ENCODE assay signal across 10 cellular contexts in genomic region chr1:101004061-101004460, GRCh38. TPM values are rescaled to one million over a fixed set of nuclear protein-coding genes. Genes with fewer than 3 reads are reported as not detected.
DNase-seq lines count a peak whose midpoint lies in the region; ATAC-seq, FAIRE-seq and TF ChIP-seq lines count a peak whose summit lies in the region.
"Had no signal": no experiment of that assay in that cellular context is flagged by ENCODE, and none has a peak within 500 bp of the region (broad histone marks: within the 10 kb centered on the region; RNA-seq: fewer than 3 reads in every experiment).

No MANE protein-coding gene starts in this region.

- no peak for TF ChIP-seq RAD21 in GM12878 (IDR thresholded peaks at IDR 0.05; ENCODE audit: insufficient read depth, low read depth, low read length)

- 0 out of 4 replicates have a peak, but pooled peaks cover 0 to 2% of the 10 kb centered on the region in 2 experiments for H3K36me3 ChIP-seq in GM12878 (ENCODE audit: control insufficient read depth in 2 of 2, insufficient read depth in 2 of 2, low read length in 1 of 2)

- intact Hi-C loops in GM12878 (cut with micrococcal nuclease; ENCODE audit: unreplicated experiment): no loop called here

- CTCF ChIA-PET in GM12878 (lab: Yijun Ruan, JAX): interaction anchor here (0.9 to 1.6 kb wide), 4 partner anchors 9 to 234 kb away, joined by 3 read pairs; no protein-coding TSS in a partner anchor

- no peak for DNase-seq in GM12878 (ENCODE audit: low read depth, low spot score)
- no peak for DNase-seq in natural killer cell treated with Interleukin-12 subunit alpha and Interleukin-12 subunit beta and Interleukin-15 and Interleukin-18, amount 100 ng/mL, for 72 hours (ENCODE audit: low spot score)
- no peak for DNase-seq in NK-92 (lab: John Stamatoyannopoulos, UW; ENCODE audit: unreplicated experiment)
- no peak for DNase-seq in NCI-H1930 (lab: John Stamatoyannopoulos, UW)
- DNase-seq: GOT3; stimulated activated CD4-positive, alpha-beta T cell treated with anti-CD3 and anti-CD28 coated beads, Interleukin-4, amount 100 ng/mL, for 24 hours had no signal

- no peaks in the 10 kb centered on the region for H3K79me2 ChIP-seq in GM12878 (ENCODE audit: control insufficient read depth, insufficient read depth, low read length)

- no peaks in the 10 kb centered on the region for H3K27me3 Mint-ChIP-seq in natural killer cell treated with Interleukin-12 subunit alpha and Interleukin-12 subunit beta and Interleukin-15 and Interleukin-18, amount 100 ng/mL, for 72 hours

- no peak overlapping the region for H2AFZ ChIP-seq in GM12878 (ENCODE audit: control insufficient read depth, low read depth, low read length)

- H3K4me2 ChIP-seq in GM12878 (ENCODE audit: control insufficient read depth, insufficient read depth): no peak overlapping the region

- H3K4me1 Mint-ChIP-seq in natural killer cell treated with Interleukin-12 subunit alpha and Interleukin-12 subunit beta and Interleukin-15 and Interleukin-18, amount 100 ng/mL, for 72 hours (ENCODE audit: low read depth in 2 of 2): peaks cover 18 to 25% of the 10 kb centered on the region in 2 donors

- peaks cover 11% of the 10 kb centered on the region; the same call in 1 of the 2 replicates for H3K4me1 ChIP-seq in GM12878 (ENCODE audit: control insufficient read depth, insufficient read depth, low read length)

- peaks cover 30% of the 10 kb centered on the region for H3K36me3 Mint-ChIP-seq in natural killer cell treated with Interleukin-12 subunit alpha and Interleukin-12 subunit beta and Interleukin-15 and Interleukin-18, amount 100 ng/mL, for 72 hours

- peak; percentile 7 for FAIRE-seq in GM12878 (lab: Jason Lieb, UNC)

- RAD21 ChIA-PET in GM12878 (lab: Charles Lee; ENCODE audit: unreplicated experiment): interaction anchor here (1.2 kb wide), 1 partner anchor 16 kb away, joined by 3 read pairs; no protein-coding TSS in a partner anchor

- H4K20me1 ChIP-seq in GM12878 (ENCODE audit: control insufficient read depth, insufficient read depth): no peaks in the 10 kb centered on the region

- H3K9me3 Mint-ChIP-seq in natural killer cell treated with Interleukin-12 subunit alpha and Interleukin-12 subunit beta and Interleukin-15 and Interleukin-18, amount 100 ng/mL, for 72 hours: peaks cover 2% of the 10 kb centered on the region

- in situ Hi-C loops in GM12878 (cut with MboI): no loop called here

- no peak overlapping the region for H3K27ac ChIP-seq in GM12878 (ENCODE audit: control insufficient read depth, insufficient read depth)
- H3K27ac ChIP-seq: SJSA1 had no signal

- no peak for TF ChIP-seq POLR2A in GM12878 (IDR thresholded peaks at IDR 0.05; ENCODE audit: low read depth, low read length)

- no TSS peak for BruUV-seq in GM12878 (replicated peaks; lab: Mats Ljungman, UMichigan)

- TF ChIP-seq CTCF in GM12878 (IDR thresholded peaks at IDR 0.05 in 2 of 3, conservative IDR thresholded peaks at IDR 0.05 in 1 of 3; ENCODE audit: control insufficient read depth in 2 of 3, extremely low read depth in 1 of 3, insufficient read depth in 1 of 3, low read depth in 3 of 3, low read length in 3 of 3): no peak

- H3K9me3 ChIP-seq in GM12878 (replicated peaks; ENCODE audit: control insufficient read depth, insufficient read depth, low read length): no peaks in the 10 kb centered on the region; the same call in 2 of the 3 replicates
- H3K9me3 ChIP-seq: SJSA1 had no signal

- POLR2A ChIA-PET in GM12878 (lab: Charles Lee): no interaction called here

- no peak overlapping the region for H3K9ac ChIP-seq in GM12878 (ENCODE audit: control insufficient read depth, insufficient read depth, low read length)

- no peak overlapping the region for H3K27ac Mint-ChIP-seq in natural killer cell treated with Interleukin-12 subunit alpha and Interleukin-12 subunit beta and Interleukin-15 and Interleukin-18, amount 100 ng/mL, for 72 hours

- H3K4me3 Mint-ChIP-seq in natural killer cell treated with Interleukin-12 subunit alpha and Interleukin-12 subunit beta and Interleukin-15 and Interleukin-18, amount 100 ng/mL, for 72 hours: no peak overlapping the region

- no peak overlapping the region for H3K4me3 ChIP-seq in GM12878
- H3K4me3 ChIP-seq: SJSA1 had no signal

- no peaks in the 10 kb centered on the region for H3K27me3 ChIP-seq in GM12878 (replicated peaks in 1 of 2; ENCODE audit: control insufficient read depth in 2 of 2, insufficient read depth in 2 of 2, low read length in 1 of 2)
- H3K27me3 ChIP-seq: SJSA1 had no signal

- peak; percentile 70 for ATAC-seq in GM18868 (IDR thresholded peaks at IDR 0.05; ENCODE audit: unreplicated experiment)
- peak; percentile 46 for ATAC-seq in HG03442 (IDR thresholded peaks at IDR 0.05; ENCODE audit: unreplicated experiment)
- peak; percentile 50 for ATAC-seq in GM12878
- peak; percentile 57 to 72 for ATAC-seq in natural killer cell treated with Interleukin-12 subunit alpha and Interleukin-12 subunit beta and Interleukin-15 and Interleukin-18, amount 100 ng/mL, for 72 hours
- ATAC-seq in GM18867 (IDR thresholded peaks at IDR 0.05; ENCODE audit: unreplicated experiment): no peak

- no peak for TF ChIP-seq EP300 in GM12878 (IDR thresholded peaks at IDR 0.05; ENCODE audit: borderline replicate concordance in 1 of 2, control insufficient read depth in 1 of 2, low read depth in 2 of 2, low read length in 2 of 2)

- WGBS in GM12878 (ENCODE audit: insufficient coverage, insufficient replicate concordance, low lambda C conversion rate, missing lambda C conversion rate): 79% methylated on average over 1 of the region's 1 CpG

- SMC1A ChIA-PET in GM12878 (lab: Charles Lee; ENCODE audit: uncharacterized antibody, unreplicated experiment): interaction anchor here (1.3 to 2.5 kb wide), 3 partner anchors 9 to 17 kb away, joined by 3 to 8 read pairs (median 6); no protein-coding TSS in a partner anchor

TF ChIP-seq in GM12878, 131 proteins besides CTCF, POLR2A, EP300 and RAD21:
- TF ChIP-seq BCL3 (IDR thresholded peaks at IDR 0.05; ENCODE audit: borderline replicate concordance, insufficient read depth, low read depth, low read length, poor library complexity, severe bottlenecking): no peak

RNA-seq across cellular contexts. Expression of gene DPH5, which starts 21.5 kb away (rescaled TPM):
- total RNA-seq in GM12878 (2013; cell fraction: nucleolus; rRNA removed): 26.8 and 29.8 TPM in 2 replicates
- 44.1 and 50.6 TPM in 2 replicates for total RNA-seq in GM12878 (2014; rRNA removed)
- total RNA-seq in GM12878 (2014; rRNA removed; fragmentation: Illumina TruSeq; extraction: Trizol): 70.2 and 72.0 TPM in 2 replicates
- total RNA-seq in GM12878 (2021): 59.8 and 60.7 TPM in 2 replicates
- polyA plus RNA-seq in GM12878 (2011; ENCODE audit: low read depth): 97.2 TPM
- 95.5 and 118 TPM in 2 replicates for polyA plus RNA-seq in GM12878 (2011; rRNA removed)
- polyA plus RNA-seq in GM12878 (2011; cell fraction: cytosol; rRNA removed): 38.8 and 54.9 TPM in 2 replicates
- 24.8 and 27.6 TPM in 2 replicates for polyA plus RNA-seq in GM12878 (2011; cell fraction: nucleus; rRNA removed)
- polyA plus RNA-seq in GM12878 (2012): 32.4 and 48.7 TPM in 2 replicates
- polyA plus RNA-seq in GM12878 (2014; fragmentation: Illumina TruSeq; extraction: Trizol): 76.5 and 103 TPM in 2 replicates
- 10 to 100 TPM; 83.7 to 95.7 TPM for polyA plus RNA-seq in GM12878 (2014; fragmentation: Nextera tagmentation; extraction: Ambion mirVana)
- polyA plus RNA-seq in GM12878 (2014; rRNA removed): 44.1 and 62.6 TPM in 2 replicates
- polyA plus RNA-seq in GM12878 (2016; fragmentation: Nextera tagmentation; extraction: Ambion mirVana): 10 to 100 TPM; 50.0 to 52.3 TPM
- polyA minus RNA-seq in GM12878 (2011; rRNA and poly(A)+ RNA removed): 29.8 and 30.5 TPM in 2 replicates
- polyA minus RNA-seq in GM12878 (2011; cell fraction: cytosol; rRNA and poly(A)+ RNA removed): 6.9 and 9.5 TPM in 2 replicates
- 12.2 and 15.4 TPM in 2 replicates for polyA minus RNA-seq in GM12878 (2011; cell fraction: nucleus; rRNA and poly(A)+ RNA removed)
- 10 to 100 TPM; 20.1 to 28.9 TPM for total RNA-seq in natural killer cell treated with Interleukin-12 subunit alpha and Interleukin-12 subunit beta and Interleukin-15 and Interleukin-18, amount 100 ng/mL, for 72 hours
